Comparison of ENCODE assay signal across 12 cellular contexts in the genomic region with DNA sequence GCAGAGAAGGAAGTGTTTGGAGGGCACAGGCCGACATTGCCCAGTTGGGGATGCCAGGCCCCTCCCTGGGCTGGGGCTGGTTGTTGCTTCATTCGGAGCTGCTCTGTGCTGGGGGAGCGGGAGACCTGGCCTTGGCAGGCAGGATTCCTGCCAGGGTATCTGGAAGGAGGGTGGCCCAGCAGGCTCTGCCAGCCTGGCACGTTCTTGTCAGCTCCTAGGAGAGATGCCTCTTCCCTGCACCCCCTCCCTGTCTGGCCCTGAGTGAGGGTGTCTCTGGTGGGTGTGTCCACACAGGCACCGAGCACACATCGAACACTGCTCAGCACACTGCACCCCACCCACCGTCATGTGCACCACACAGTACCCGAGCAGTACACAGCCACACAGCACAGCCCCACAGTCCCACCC. TPM values are rescaled to one million over a fixed set of nuclear protein-coding genes. Genes with fewer than 3 reads are reported as not detected.
A peak's percentile ranks its signal among the peaks of the same experiment; 100 is the strongest.
DNase-seq lines count a peak whose midpoint lies in the region; ATAC-seq, FAIRE-seq and TF ChIP-seq lines count a peak whose summit lies in the region.
"Had no signal": no experiment of that assay in that cellular context is flagged by ENCODE, and none has a peak within 500 bp of the region (broad histone marks: within the 10 kb centered on the region; RNA-seq: fewer than 3 reads in every experiment).

No MANE protein-coding gene starts in this region.

- WGBS in pancreas, 2 donors: 61 to 86% methylated on average over 8 of the region's 8 CpGs

- H3K27me3 ChIP-seq in AG04450 (ENCODE audit: control insufficient read depth, insufficient read depth, low read length) (no peaks in the 10 kb centered on the region), ascending aorta (no peaks in the 10 kb centered on the region), gastrocnemius medialis (no peaks in the 10 kb centered on the region), colonic mucosa (no peaks in the 10 kb centered on the region), pancreas (no peaks in the 10 kb centered on the region)

- FAIRE-seq in pancreas (lab: Jason Lieb, UNC): no peak

- H3K4me1 ChIP-seq in ascending aorta (peaks cover 20 to 43% of the 10 kb centered on the region in 2 donors), gastrocnemius medialis (peaks cover 37 to 48% of the 10 kb centered on the region in 2 donors), colonic mucosa (no peaks in the 10 kb centered on the region), pancreas (no peaks in the 10 kb centered on the region)

- H3K9me3 ChIP-seq in AG04450 (ENCODE audit: control insufficient read depth, insufficient read depth, low read length) (no peaks in the 10 kb centered on the region), ascending aorta (no peaks in the 10 kb centered on the region), gastrocnemius medialis (no peaks in the 10 kb centered on the region), colonic mucosa (no peaks in the 10 kb centered on the region), pancreas (no peaks in the 10 kb centered on the region)

- H3K4me3 ChIP-seq in AG04450 (ENCODE audit: low read depth, low read length) (no peak overlapping the region), ascending aorta (no peak overlapping the region), gastrocnemius medialis (no peak overlapping the region), colonic mucosa (no peak overlapping the region), pancreas (no peak overlapping the region)

- TF ChIP-seq POLR2A in gastrocnemius medialis (IDR thresholded peaks at IDR 0.05): no peak

- CTCF ChIA-PET in AG04450 (lab: Charles Lee): interaction anchor here (0.8 kb wide), 1 partner anchor 18 kb away, joined by 3 read pairs; no protein-coding TSS in a partner anchor

- DNase-seq in AG04450 (ENCODE audit: low read depth, low spot score): no peak
- peak in 1 of 2 donors; percentile 80 for DNase-seq in ascending aorta (ENCODE audit: low spot score in 2 of 2)
- peak; percentile 81 for DNase-seq in left ventricle myocardium superior
- peak in 1 of 2 donors; percentile 53 for DNase-seq in gastrocnemius medialis
- DNase-seq in colonic mucosa: no peak
- DNase-seq in SHP77 treated with DMSO at 0.1 percent for 48 hours (lab: John Stamatoyannopoulos, UW): no peak
- DNase-seq in NCI-H2227 treated with DMSO at 0.1 percent for 48 hours (lab: John Stamatoyannopoulos, UW): no peak
- no peak for DNase-seq in pancreas
- DNase-seq: activated CD8-positive, alpha-beta T cell treated with anti-CD3 and anti-CD28 coated beads for 36 hours; activated effector memory CD4-positive, alpha-beta T cell treated with anti-CD3 and anti-CD28 coated beads, Interleukin-2, amount 50 U/mL, for 16 hours; DMS153; MM.1S had no signal

- peaks cover 48 to 55% of the 10 kb centered on the region in 2 donors for H3K36me3 ChIP-seq in ascending aorta
- H3K36me3 ChIP-seq in gastrocnemius medialis: peaks cover 0 to 28% of the 10 kb centered on the region in 2 donors
- H3K36me3 ChIP-seq in colonic mucosa: no peaks in the 10 kb centered on the region
- no peaks in the 10 kb centered on the region for H3K36me3 ChIP-seq in pancreas

- in situ Hi-C loops in gastrocnemius medialis (cut with MboI; ENCODE audit: low sequenced_read_pairs in 4 of 4): no loop called here

- peak overlapping the region; percentile 31 for H3K27ac ChIP-seq in AG04450 (ENCODE audit: low read depth, low read length)
- H3K27ac ChIP-seq in ascending aorta: peak overlapping the region; percentile 95 to 99
- peak overlapping the region; percentile 85 to 91 (median 87) for H3K27ac ChIP-seq in gastrocnemius medialis
- H3K27ac ChIP-seq in colonic mucosa: no peak overlapping the region
- no peak overlapping the region for H3K27ac ChIP-seq in pancreas

- POLR2A ChIA-PET in AG04450 (lab: Yijun Ruan, JAX): no interaction called here

- no peak for TF ChIP-seq CTCF in AG04450 (IDR thresholded peaks at IDR 0.05; ENCODE audit: low read depth, low read length)
- TF ChIP-seq CTCF in ascending aorta (IDR thresholded peaks at IDR 0.05): no peak
- no peak for TF ChIP-seq CTCF in gastrocnemius medialis (IDR thresholded peaks at IDR 0.05 in 4 of 5, conservative IDR thresholded peaks at IDR 0.05 in 1 of 5)
- no peak for TF ChIP-seq CTCF in colonic mucosa (IDR thresholded peaks at IDR 0.05)
- no peak for TF ChIP-seq CTCF in pancreas (IDR thresholded peaks at IDR 0.05)

- peak; percentile 52 for ATAC-seq in left ventricle myocardium superior
- no peak for ATAC-seq in gastrocnemius medialis
- ATAC-seq in pancreas: no peak
- ATAC-seq: activated CD8-positive, alpha-beta T cell treated with anti-CD3 and anti-CD28 coated beads for 36 hours had no signal

- no peak overlapping the region for H3K9ac ChIP-seq in colonic mucosa (ENCODE audit: low read depth in 2 of 2, low read length in 2 of 2)

- intact Hi-C loops in ascending aorta (cut with DNase I) (no loop called here), left ventricle myocardium superior (cut with micrococcal nuclease) (no loop called here), gastrocnemius medialis (cut with DNase I; ENCODE audit: low total_unique reads) (no loop called here), colonic mucosa (cut with DNase I) (no loop called here), pancreas (cut with DNase I) (no loop called here)

RNA-seq across cellular contexts. Expression of gene ARHGAP23, which starts 35.2 kb away (rescaled TPM):
- polyA plus RNA-seq in AG04450 (2011; rRNA removed): 14.1 and 19.3 TPM in 2 replicates
- polyA minus RNA-seq in AG04450 (2011; rRNA and poly(A)+ RNA removed): 32.3 and 33.3 TPM in 2 replicates
- 89.0 TPM for total RNA-seq in ascending aorta
- 70.3 TPM for total RNA-seq in left ventricle myocardium superior
- 10 to 100 TPM in 3 of 4 donors, 1 to 10 TPM in 1; 8.0 to 22.7 (median 12.1) TPM for total RNA-seq in gastrocnemius medialis
- total RNA-seq in colonic mucosa: 10 to 100 TPM in 1 of 2 donors, 1 to 10 TPM in 1; 4.0 to 14.1 TPM
- 1 to 10 TPM; 2.5 to 7.1 (median 4.7) TPM for total RNA-seq in pancreas
- polyA plus RNA-seq in pancreas: 1 to 10 TPM; 3.3 to 4.1 TPM

Comparison
In these comparisons a context has a peak if more than half of its experiments do, and no peak if none do; other contexts are left out.
1. H3K27ac ChIP-seq: peak in AG04450 (single experiment), ascending aorta (2 of 2) and gastrocnemius medialis (4 of 4); none in colonic mucosa (single experiment) and pancreas (0 of 4).